In genomic region chr11:118928108-118928869, GRCh38 we compare ENCODE assay signal across 9 cellular contexts. TPM values are rescaled to one million over a fixed set of nuclear protein-coding genes. Genes with fewer than 3 reads are reported as not detected.
DNase-seq lines count a peak whose midpoint lies in the region; ATAC-seq and TF ChIP-seq lines count a peak whose summit lies in the region.
"Had no signal": no experiment of that assay in that cellular context is flagged by ENCODE, and none has a peak within 500 bp of the region (broad histone marks: within the 10 kb centered on the region; RNA-seq: fewer than 3 reads in every experiment).

No MANE protein-coding gene starts in this region.

- H3K36me3 ChIP-seq in mucosa of rectum (ENCODE audit: control insufficient read depth in 2 of 2, insufficient read depth in 2 of 2, low read length in 2 of 2) = no peaks in the 10 kb centered on the region

- TF ChIP-seq CTCF in epithelial cell of proximal tubule (conservative IDR thresholded peaks at IDR 0.05; ENCODE audit: low read depth, low read length) = peak; percentile 90

- H3K4me3 ChIP-seq in epithelial cell of proximal tubule (ENCODE audit: low read depth, low read length) (peak overlapping the region; percentile 63), mucosa of rectum (ENCODE audit: low read length in 2 of 2) (peak overlapping the region; percentile 85 to 88)

- H3K9ac ChIP-seq in mucosa of rectum (ENCODE audit: low read depth in 1 of 2, low read length in 2 of 2) = peak overlapping the region; percentile 83 to 90

- DNase-seq in D341Med (ENCODE audit: low spot score) (peak; percentile 91), KBM-7 (peak; percentile 90), OCI-M1 (lab: John Stamatoyannopoulos, UW) (peak; percentile 97), activated T-cell treated with anti-CD3 and anti-CD28 coated beads for 4 hours (peak; percentile 93), epithelial cell of proximal tubule (ENCODE audit: low read depth) (no peak)
- peak; percentile 84 to 89 for DNase-seq in stimulated activated CD8-positive, alpha-beta memory T cell treated with anti-CD3 and anti-CD28 coated beads, Interleukin-7, amount 100 ng/mL, for 1 hour (ENCODE audit: low read depth in 2 of 2)

- in situ Hi-C loops in KBM-7 (cut with MboI; ENCODE audit: low pct_unique_long_range_greater_than_20kb, low sequenced_read_pairs) = no loop called here

- H3K4me1 ChIP-seq in mucosa of rectum (ENCODE audit: control insufficient read depth in 2 of 2, insufficient read depth in 2 of 2, low read length in 2 of 2) = peaks cover 33 to 47% of the 10 kb centered on the region in 2 donors

- H3K27ac ChIP-seq in mucosa of rectum (ENCODE audit: low read depth in 2 of 2, low read length in 2 of 2) = peak overlapping the region; percentile 98

- peak; percentile 29 for ATAC-seq in GM21717 (IDR thresholded peaks at IDR 0.05; ENCODE audit: unreplicated experiment)

- H3K9me3 ChIP-seq in mucosa of rectum (ENCODE audit: control insufficient read depth in 2 of 2, low read length in 2 of 2) = no peaks in the 10 kb centered on the region

- H3K27me3 ChIP-seq in mucosa of rectum (ENCODE audit: control insufficient read depth in 2 of 2, insufficient read depth in 2 of 2, low read length in 2 of 2) = peaks cover 0 to 2% of the 10 kb centered on the region in 2 donors

RNA-seq across cellular contexts. Expression of gene BCL9L, which starts 2.6 kb away (rescaled TPM):
- total RNA-seq in epithelial cell of proximal tubule = 20.7 and 25.7 TPM in 2 replicates

RNA-seq across cellular contexts. Expression of gene UPK2, which starts 27.8 kb away (rescaled TPM):
- 0.14 TPM in 1 of 2 replicates, not detected in the other for total RNA-seq in epithelial cell of proximal tubule
- total RNA-seq: subcutaneous adipose tissue had no signal

RNA-seq across cellular contexts. Expression of gene FOXR1, which starts 43.3 kb away (rescaled TPM):
- total RNA-seq in epithelial cell of proximal tubule = not detected in 2 replicates
- total RNA-seq: subcutaneous adipose tissue had no signal

RNA-seq across cellular contexts. Expression of gene CXCR5, which starts 44.6 kb away (rescaled TPM):
- not detected in 2 replicates for total RNA-seq in epithelial cell of proximal tubule
